ENCODE assay signal across 10 cellular contexts in the genomic region with DNA sequence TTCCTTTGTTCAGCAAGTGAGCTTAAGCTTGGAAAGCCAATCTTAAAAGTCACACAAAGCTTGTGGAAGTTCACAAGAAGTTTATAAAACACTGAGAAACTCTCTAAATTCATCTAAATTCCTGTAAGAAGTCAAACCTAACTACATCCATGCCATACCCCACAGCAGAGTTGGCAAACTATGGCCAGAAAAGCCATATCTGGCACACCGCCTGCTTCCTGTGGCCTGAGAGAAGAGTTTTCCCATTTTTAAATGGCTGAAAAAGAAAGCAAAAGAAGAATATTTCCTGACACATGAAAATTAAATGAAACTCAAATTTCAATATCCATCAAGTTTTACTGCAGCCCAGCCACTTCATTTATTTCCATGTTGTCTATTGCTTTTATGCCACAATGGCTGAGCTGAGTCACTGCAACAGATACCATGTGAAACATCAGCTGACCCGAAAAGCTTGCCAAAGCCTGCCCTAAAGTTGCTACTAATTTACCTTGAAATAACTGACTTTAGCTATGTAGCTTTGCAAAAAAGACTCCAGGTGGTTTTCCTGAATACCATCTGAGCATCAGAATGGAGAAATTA.
DNase-seq lines count a peak whose midpoint lies in the region; TF ChIP-seq lines count a peak whose summit lies in the region.
"Had no signal": no experiment of that assay in that cellular context is flagged by ENCODE, and none has a peak within 500 bp of the region (broad histone marks: within the 10 kb centered on the region; RNA-seq: fewer than 3 reads in every experiment).

No MANE protein-coding gene starts in this region.

- TF ChIP-seq CTCF in adrenal gland (IDR thresholded peaks at IDR 0.05) (no peak), GM20000 (IDR thresholded peaks at IDR 0.05; ENCODE audit: extremely low read depth, missing control alignments) (no peak)

- peaks cover 29% of the 10 kb centered on the region; the same call in 1 of the 2 replicates for H3K4me1 ChIP-seq in HUES64 (ENCODE audit: insufficient read depth, low read length)
- peaks cover 0 to 22% of the 10 kb centered on the region in 2 donors for H3K4me1 ChIP-seq in adrenal gland (replicated peaks in 1 of 2)

- no peaks in the 10 kb centered on the region for H3K27me3 ChIP-seq in HUES64 (ENCODE audit: insufficient read depth, low read length)
- no peaks in the 10 kb centered on the region for H3K27me3 ChIP-seq in adrenal gland

- H3K4me3 ChIP-seq in HUES64 (ENCODE audit: low read length) (no peak overlapping the region), adrenal gland (no peak overlapping the region)

- 0 out of 2 replicates have a peak overlapping the region, but pooled peaks have one; percentile 13 for H3K27ac ChIP-seq in HUES64 (ENCODE audit: low read depth, low read length)
- peak overlapping the region in 3 of 5 donors; percentile 22 to 64 (median 58) for H3K27ac ChIP-seq in adrenal gland
- H3K27ac ChIP-seq in caudate nucleus (ENCODE audit: low read depth, low read length) = no peak overlapping the region

- 97% methylated on average over 2 of the region's 2 CpGs for WGBS in HUES64
- 66 to 77% (median 71%) methylated on average over 2 of the region's 2 CpGs for WGBS in adrenal gland, 4 donors

- TF ChIP-seq POLR2A in adrenal gland (IDR thresholded peaks at IDR 0.05) = no peak

- intact Hi-C loops in adrenal gland (cut with DNase I) = no loop called here

- no peaks in the 10 kb centered on the region for H3K9me3 ChIP-seq in HUES64 (ENCODE audit: insufficient read depth, low read depth, low read length)
- H3K9me3 ChIP-seq in adrenal gland (replicated peaks in 1 of 3) = no peaks in the 10 kb centered on the region

- no peak overlapping the region for H3K9ac ChIP-seq in HUES64 (ENCODE audit: low read depth, low read length)

- DNase-seq in AG20443 (ENCODE audit: low spot score) = peak; percentile 19
- peak; percentile 41 to 75 (median 70) for DNase-seq in adrenal gland
- peak; percentile 68 for DNase-seq in kidney tubule cell (ENCODE audit: low spot score)
- DNase-seq in GM20000 (ENCODE audit: low spot score) = no peak
- no peak for DNase-seq in caudate nucleus (lab: John Stamatoyannopoulos, UW)
- DNase-seq in NCI-H2171 treated with DMSO at 0.1 percent for 48 hours (lab: John Stamatoyannopoulos, UW) = no peak
- no peak for DNase-seq in cerebellum (ENCODE audit: low spot score)
- DNase-seq: activated CD4-positive, CD25-positive, alpha-beta regulatory T cell; occipital lobe had no signal

- H3K36me3 ChIP-seq in HUES64 (ENCODE audit: insufficient read depth, low read length) = peaks cover 42% of the 10 kb centered on the region
- H3K36me3 ChIP-seq in adrenal gland (replicated peaks in 1 of 2) = peaks cover 0 to 3% of the 10 kb centered on the region in 2 donors

Comparison
In these comparisons a context has a peak if more than half of its experiments do, and no peak if none do; other contexts are left out.
1. DNase-seq: peak in AG20443 (single experiment), adrenal gland (7 of 7) and kidney tubule cell (single experiment); none in GM20000 (single experiment), caudate nucleus (0 of 61), NCI-H2171 treated with DMSO at 0.1 percent for 48 hours (single experiment) and cerebellum (single experiment).